In the genomic region with DNA sequence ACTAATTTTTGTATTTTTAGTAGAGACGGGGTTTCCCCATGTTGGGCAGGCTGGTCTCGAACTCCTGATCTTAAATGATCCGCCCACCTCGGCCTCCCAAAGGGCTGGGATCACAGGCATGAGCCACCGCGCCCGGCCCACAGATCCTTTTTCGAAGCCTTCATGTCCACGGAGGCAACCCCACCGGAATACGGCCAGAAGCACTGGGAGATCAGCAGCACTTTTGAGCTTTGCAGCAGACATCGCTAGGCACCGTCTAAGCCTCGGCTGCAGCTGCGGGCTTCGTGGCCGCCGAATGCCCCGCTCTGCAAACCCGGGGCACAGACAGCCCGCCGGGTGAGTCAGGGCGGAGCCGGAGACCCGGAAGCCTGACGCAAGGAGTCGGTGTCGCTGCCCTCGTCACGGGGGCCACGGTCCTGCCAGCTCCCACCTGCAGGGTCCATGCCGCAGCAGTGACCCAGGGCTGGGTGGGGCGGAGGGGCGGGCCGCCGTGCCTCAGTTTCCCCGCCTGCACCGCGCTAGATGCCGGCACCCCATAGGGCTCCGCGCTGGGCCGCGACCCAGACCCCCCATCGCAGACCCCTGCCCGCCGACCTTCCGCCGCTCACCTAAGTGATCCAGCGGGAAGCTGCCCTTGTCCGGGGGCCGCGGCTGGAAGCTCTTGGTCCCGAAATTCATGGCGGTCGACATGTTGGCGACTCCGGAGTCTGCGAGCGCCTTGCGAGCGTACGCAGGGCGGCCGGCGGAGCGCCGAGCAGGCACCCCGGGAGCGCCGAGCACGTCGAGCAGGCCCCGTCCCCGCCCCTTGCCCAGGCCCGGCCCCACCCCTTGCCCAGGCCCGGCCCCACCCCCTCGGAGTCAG, we compare ENCODE assay signal across 8 cellular contexts. TPM values are rescaled to one million over a fixed set of nuclear protein-coding genes. Genes with fewer than 3 reads are reported as not detected.
DNase-seq lines count a peak whose midpoint lies in the region; ATAC-seq, FAIRE-seq and TF ChIP-seq lines count a peak whose summit lies in the region.

A gene with protein sequence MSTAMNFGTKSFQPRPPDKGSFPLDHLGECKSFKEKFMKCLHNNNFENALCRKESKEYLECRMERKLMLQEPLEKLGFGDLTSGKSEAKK (minus strand): TSS at position 730 of the 862 bp plus-strand sequence. CDS start 40 bp downstream, at position 690.

- peaks cover 10% of the 10 kb centered on the region in 2 donors for H3K4me1 ChIP-seq in small intestine (ENCODE audit: control insufficient read depth in 2 of 2, insufficient read depth in 1 of 2, low read depth in 1 of 2, low read length in 1 of 2)

- peaks cover 35% of the 10 kb centered on the region for H3K36me3 ChIP-seq in WERI-Rb-1
- peaks cover 2 to 3% of the 10 kb centered on the region in 2 donors for H3K36me3 ChIP-seq in small intestine (ENCODE audit: control insufficient read depth in 2 of 2, insufficient read depth in 2 of 2, low read length in 2 of 2)

- peak; percentile 69 for ATAC-seq in HG03064 (IDR thresholded peaks at IDR 0.05; ENCODE audit: low read depth, unreplicated experiment)

- H3K27me3 ChIP-seq in WERI-Rb-1 (ENCODE audit: insufficient read depth, low read depth, severe bottlenecking) (no peaks in the 10 kb centered on the region), small intestine (ENCODE audit: control insufficient read depth in 2 of 2, insufficient read depth in 2 of 2, low read length in 2 of 2) (no peaks in the 10 kb centered on the region)

- DNase-seq in 8988T (peak; percentile 61), NCI-H2196 treated with DMSO at 0.1 percent for 48 hours (lab: John Stamatoyannopoulos, UW; ENCODE audit: unreplicated experiment) (peak; percentile 65), WERI-Rb-1 (peak; percentile 86), T47D (ENCODE audit: low read depth in 1 of 2, low spot score in 1 of 2) (peak; percentile 81 to 93), iPS-NIHi7 (ENCODE audit: extremely low spot score) (peak; percentile 95), small intestine (peak; percentile 85)

- no peak for TF ChIP-seq CTCF in WERI-Rb-1 (IDR thresholded peaks at IDR 0.05; ENCODE audit: low read depth, low read length)

- peak; percentile 65 for TF ChIP-seq POLR2A in GM18526 (IDR thresholded peaks at IDR 0.05; ENCODE audit: extremely low read depth, insufficient read length)

- H3K4me3 ChIP-seq in WERI-Rb-1 (ENCODE audit: low read depth, low read length): peak within 1 kb of the TSS; percentile 98
- peak within 1 kb of the TSS; percentile 92 to 96 for H3K4me3 ChIP-seq in small intestine (ENCODE audit: low read depth in 1 of 2, low read length in 2 of 2)

- H3K9me3 ChIP-seq in WERI-Rb-1 (ENCODE audit: severe bottlenecking): no peaks in the 10 kb centered on the region
- H3K9me3 ChIP-seq in small intestine (ENCODE audit: control insufficient read depth, low read depth): no peaks in the 10 kb centered on the region

- H3K27ac ChIP-seq in WERI-Rb-1 (peak within 1 kb of the TSS; percentile 88), small intestine (ENCODE audit: low read depth in 1 of 2, low read length in 1 of 2) (peak within 1 kb of the TSS; percentile 94 to 95)

- FAIRE-seq in small intestine (lab: Jason Lieb, UNC): no peak

- in situ Hi-C loops in T47D (cut with HindIII; ENCODE audit: low pct_unique_long_range_greater_than_20kb, low sequenced_read_pairs): no loop called here

- WGBS in small intestine, 3 donors: 0% methylated on average over 68 to 78 of the region's 78 CpGs

RNA-seq across cellular contexts. Expression of the gene that starts here (rescaled TPM):
- 10 to 100 TPM in 1 of 3 donors, 1 to 10 TPM in 2; 8.9 to 10.6 (median 8.9) TPM for polyA plus RNA-seq in small intestine

Comparison
In these comparisons a context has a peak if more than half of its experiments do, and no peak if none do; other contexts are left out.
1. Peak in every context shown above with its lines: DNase-seq, ATAC-seq, H3K4me3 ChIP-seq and H3K27ac ChIP-seq.